10 cellular contexts compared by ENCODE assay signal in the genomic region with DNA sequence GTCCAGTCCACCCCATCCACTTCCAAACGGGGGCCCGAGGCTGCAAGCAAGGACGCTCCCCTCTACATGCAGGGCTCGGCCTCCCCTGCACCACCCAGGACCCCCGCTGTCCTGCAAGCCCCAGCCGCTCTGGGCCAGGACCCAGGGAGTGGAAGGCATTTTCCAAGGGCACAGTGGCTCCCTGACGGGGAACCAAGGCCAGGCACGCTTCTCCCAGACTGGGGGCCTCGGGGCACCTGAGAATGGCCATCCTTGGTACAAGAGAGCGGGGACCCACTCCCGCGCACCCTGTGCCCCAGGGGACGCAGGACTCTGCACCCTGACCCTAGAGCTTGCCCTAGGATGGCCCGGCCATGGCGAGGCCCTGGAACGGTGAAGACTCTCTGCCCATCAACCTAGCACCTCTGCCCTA. TPM values are rescaled to one million over a fixed set of nuclear protein-coding genes. Genes with fewer than 3 reads are reported as not detected.
DNase-seq lines count a peak whose midpoint lies in the region; ATAC-seq and TF ChIP-seq lines count a peak whose summit lies in the region.
"Had no signal": no experiment of that assay in that cellular context is flagged by ENCODE, and none has a peak within 500 bp of the region (broad histone marks: within the 10 kb centered on the region; RNA-seq: fewer than 3 reads in every experiment).

No MANE protein-coding gene starts in this region.

- ATAC-seq in Right ventricle myocardium superior (ENCODE audit: poor library complexity) = no peak
- no peak for ATAC-seq in GM21737 (IDR thresholded peaks at IDR 0.05; ENCODE audit: unreplicated experiment)

- TF ChIP-seq CTCF in right atrium auricular region (IDR thresholded peaks at IDR 0.05) (no peak), dorsolateral prefrontal cortex (IDR thresholded peaks at IDR 0.05 in 54 of 56, conservative IDR thresholded peaks at IDR 0.05 in 2 of 56; ENCODE audit: low read depth in 1 of 56, partially characterized antibody in 56 of 56) (no peak), neural cell (IDR thresholded peaks at IDR 0.05; ENCODE audit: poor library complexity, severe bottlenecking) (no peak), vagina (IDR thresholded peaks at IDR 0.05) (no peak)

- no peak for TF ChIP-seq RAD21 in neural cell (conservative IDR thresholded peaks at IDR 0.05)

- H3K9me3 ChIP-seq in right atrium auricular region = no peaks in the 10 kb centered on the region
- no peaks in the 10 kb centered on the region for H3K9me3 ChIP-seq in neural cell (ENCODE audit: low read length)
- no peaks in the 10 kb centered on the region for H3K9me3 ChIP-seq in vagina
- H3K9me3 ChIP-seq: pancreas had no signal

- no peak overlapping the region for H3K9ac ChIP-seq in neural cell (ENCODE audit: low read length)

- no peak for TF ChIP-seq POLR2A in vagina (IDR thresholded peaks at IDR 0.05)

- no peaks in the 10 kb centered on the region for H3K9me2 ChIP-seq in neural cell (ENCODE audit: insufficient read depth, low read length)

- TF ChIP-seq EP300 in neural cell (conservative IDR thresholded peaks at IDR 0.05; ENCODE audit: poor library complexity, severe bottlenecking) = no peak

- intact Hi-C loops in Right ventricle myocardium superior (cut with DNase I) (no loop called here), dorsolateral prefrontal cortex (cut with DNase I) (no loop called here), vagina (cut with DNase I) (no loop called here)

- H3K27me3 ChIP-seq in right atrium auricular region (no peaks in the 10 kb centered on the region), dorsolateral prefrontal cortex (peaks cover 0 to 63% (median 3%) of the 10 kb centered on the region in 45 donors), neural cell (ENCODE audit: insufficient read depth, low read depth, low read length) (peaks cover 16% of the 10 kb centered on the region), vagina (no peaks in the 10 kb centered on the region)
- H3K27me3 ChIP-seq: pancreas had no signal

- no peak overlapping the region for H2AFZ ChIP-seq in neural cell (ENCODE audit: low read depth, low read length)

- H4K20me1 ChIP-seq in neural cell (ENCODE audit: insufficient read depth) = no peaks in the 10 kb centered on the region

- H3K36me3 ChIP-seq in right atrium auricular region (no peaks in the 10 kb centered on the region), neural cell (ENCODE audit: insufficient read depth, low read length) (no peaks in the 10 kb centered on the region), vagina (no peaks in the 10 kb centered on the region)
- H3K36me3 ChIP-seq: pancreas had no signal

- DNase-seq in right atrium auricular region (ENCODE audit: low spot score) (no peak), Right ventricle myocardium superior (no peak), dorsolateral prefrontal cortex (no peak), vagina (ENCODE audit: extremely low spot score in 2 of 2) (peak in 1 of 2 donors; percentile 86), activated gamma-delta T cell treated with Interleukin-2 at 50 U/mL for 16 hours (no peak), GM19238 (ENCODE audit: insufficient read length, low spot score) (no peak)
- DNase-seq: DMS153 had no signal

- H3K4me1 ChIP-seq in right atrium auricular region (peaks cover 0 to 18% of the 10 kb centered on the region in 2 donors), vagina (peaks cover 8% of the 10 kb centered on the region)

- H3K4me3 ChIP-seq in right atrium auricular region (peak overlapping the region; percentile 54 to 68), dorsolateral prefrontal cortex (peak overlapping the region in 51 of 59 donors; percentile 44 to 76 (median 67)), neural cell (ENCODE audit: low read length) (peak overlapping the region; percentile 60), vagina (peak overlapping the region; percentile 50 to 78)

- H3K27ac ChIP-seq in right atrium auricular region = peak overlapping the region; percentile 94 to 98
- peak overlapping the region in 13 of 59 donors; percentile 20 to 91 (median 73) for H3K27ac ChIP-seq in dorsolateral prefrontal cortex
- no peak overlapping the region for H3K27ac ChIP-seq in neural cell (ENCODE audit: low read length)
- peak overlapping the region; percentile 81 for H3K27ac ChIP-seq in vagina

- H3K4me2 ChIP-seq in neural cell (ENCODE audit: low read length) = no peak overlapping the region

- H3F3A ChIP-seq in neural cell (ENCODE audit: insufficient read depth, low read length, poor library complexity, severe bottlenecking) = no peaks in the 10 kb centered on the region

- H3K79me2 ChIP-seq in neural cell (replicated peaks; ENCODE audit: insufficient read depth, low read length) = no peaks in the 10 kb centered on the region

TF ChIP-seq in neural cell, 6 proteins besides CTCF, POLR2A, EP300 and RAD21:
- TF ChIP-seq POLR2AphosphoS5 (IDR thresholded peaks at IDR 0.05) (no peak), SMC3 (conservative IDR thresholded peaks at IDR 0.05; ENCODE audit: poor library complexity) (no peak), REST (IDR thresholded peaks at IDR 0.05; ENCODE audit: borderline replicate concordance) (no peak), TAF1 (IDR thresholded peaks at IDR 0.05; ENCODE audit: low read depth) (no peak), EZH2 (IDR thresholded peaks at IDR 0.05; ENCODE audit: borderline replicate concordance, insufficient read depth, low read length, poor library complexity, severe bottlenecking) (no peak), MXI1 (conservative IDR thresholded peaks at IDR 0.05; ENCODE audit: poor library complexity, severe bottlenecking) (no peak)

RNA-seq across cellular contexts. Expression of gene AKR1E2, which starts 0.5 kb away (rescaled TPM):
- total RNA-seq in right atrium auricular region (1 to 10 TPM; 3.2 to 9.7 TPM), Right ventricle myocardium superior (5.1 TPM), dorsolateral prefrontal cortex (10 to 100 TPM in 116 of 120 experiments, 1 to 10 TPM in 4; 8.8 to 35.6 (median 19.3) TPM), vagina (3.7 TPM)
- 0.30 TPM in 1 of 2 replicates, not detected in the other for polyA plus RNA-seq in neural cell
- polyA minus RNA-seq in neural cell = 2.3 and 3.7 TPM in 2 replicates
